In the genomic region with DNA sequence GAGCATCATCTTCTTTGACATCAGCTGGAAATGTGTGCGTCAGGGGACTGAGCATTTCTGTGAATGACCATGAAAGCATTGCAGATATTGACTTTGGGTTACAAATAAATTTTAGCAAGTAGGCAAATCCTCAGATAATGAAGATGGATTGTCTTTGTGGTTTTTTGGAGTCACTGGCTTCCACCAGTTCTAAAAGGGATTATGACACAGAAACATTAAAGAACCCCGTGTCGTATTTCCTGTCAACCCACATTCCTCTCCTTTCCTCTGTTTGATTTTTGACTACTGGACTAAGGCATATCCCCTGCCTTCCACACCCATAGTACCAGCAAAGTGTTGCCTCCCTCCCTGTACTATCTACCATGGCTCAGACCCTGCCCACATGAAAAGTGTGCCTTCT, we compare ENCODE assay signal across 22 cellular contexts.
A peak's percentile ranks its signal among the peaks of the same experiment; 100 is the strongest.
DNase-seq lines count a peak whose midpoint lies in the region; ATAC-seq, FAIRE-seq and TF ChIP-seq lines count a peak whose summit lies in the region.
"Had no signal": no experiment of that assay in that cellular context is flagged by ENCODE, and none has a peak within 500 bp of the region (broad histone marks: within the 10 kb centered on the region; RNA-seq: fewer than 3 reads in every experiment).

No MANE protein-coding gene starts in this region.

- H3K27ac ChIP-seq in HepG2 (ENCODE audit: extremely low read length, insufficient read depth, low read length) (no peak overlapping the region), right lobe of liver (no peak overlapping the region), PC-3 (ENCODE audit: low read length) (peak overlapping the region; percentile 77), coronary artery (no peak overlapping the region)
- H3K27ac ChIP-seq: C4-2B, KMS-11 had no signal

- POLR2A ChIA-PET in HepG2 (lab: Yijun Ruan, JAX): interaction anchor here (2.0 kb wide), 1 partner anchor 10 kb away, joined by 13 read pairs; no protein-coding TSS in a partner anchor
- POLR2A ChIA-PET in PC-3 (lab: Charles Lee; ENCODE audit: unreplicated experiment): no interaction called here

- peak; percentile 51; the same call in 2 of the 3 replicates for ATAC-seq in HepG2
- ATAC-seq in right lobe of liver: no peak
- peak; percentile 86 for ATAC-seq in PC-3
- ATAC-seq in HG03457 (IDR thresholded peaks at IDR 0.05; ENCODE audit: unreplicated experiment): no peak

- WGBS in HepG2 (ENCODE audit: low lambda C conversion rate): 41% methylated on average over 3 of the region's 3 CpGs
- 83% methylated on average over 3 of the region's 3 CpGs for WGBS in right lobe of liver (ENCODE audit: insufficient coverage, low coverage, low lambda C conversion rate, missing lambda C conversion rate)

- H3K36me3 ChIP-seq in HepG2 (replicated peaks in 1 of 2; ENCODE audit: control insufficient read depth in 1 of 2, insufficient read depth in 2 of 2, low read length in 2 of 2) (no peaks in the 10 kb centered on the region), right lobe of liver (no peaks in the 10 kb centered on the region), PC-3 (ENCODE audit: low read depth, low read length) (no peaks in the 10 kb centered on the region)

- TF ChIP-seq POLR2A in HepG2 (IDR thresholded peaks at IDR 0.05; ENCODE audit: insufficient read depth in 1 of 2, low read depth in 2 of 2, low read length in 2 of 2): no peak
- no peak for TF ChIP-seq POLR2A in right lobe of liver (IDR thresholded peaks at IDR 0.05)

- CTCF ChIA-PET in HepG2 (lab: Yijun Ruan, JAX; ENCODE audit: low intra/inter-chr PET ratio, low total read pairs): no interaction called here
- CTCF ChIA-PET in PC-3 (lab: Charles Lee): no interaction called here

- H3K9ac ChIP-seq in HepG2 (ENCODE audit: insufficient read depth, low read depth, low read length): no peak overlapping the region
- H3K9ac ChIP-seq in PC-3 (ENCODE audit: low read length): no peak overlapping the region
- H3K9ac ChIP-seq: KMS-11 had no signal

- no peaks in the 10 kb centered on the region for H3K9me2 ChIP-seq in PC-3 (replicated peaks; ENCODE audit: low read length)

- H3K9me3 ChIP-seq in HepG2 (ENCODE audit: low read length): peaks cover 10% of the 10 kb centered on the region
- no peaks in the 10 kb centered on the region for H3K9me3 ChIP-seq in right lobe of liver
- no peaks in the 10 kb centered on the region for H3K9me3 ChIP-seq in PC-3 (ENCODE audit: low read length)

- no peak overlapping the region for H3K4me3 ChIP-seq in HepG2 (replicated peaks in 1 of 3; ENCODE audit: insufficient read depth in 1 of 3, low read depth in 2 of 3, low read length in 3 of 3)
- H3K4me3 ChIP-seq in right lobe of liver: no peak overlapping the region
- no peak overlapping the region for H3K4me3 ChIP-seq in PC-3 (ENCODE audit: low read length)
- no peak overlapping the region for H3K4me3 ChIP-seq in epithelial cell of esophagus (ENCODE audit: low read length)
- H3K4me3 ChIP-seq in coronary artery: no peak overlapping the region

- no peak for TF ChIP-seq CTCF in HepG2 (CRISPR knock-in tag; IDR thresholded peaks at IDR 0.05)
- no peak for TF ChIP-seq CTCF in right lobe of liver (IDR thresholded peaks at IDR 0.05)
- TF ChIP-seq CTCF in PC-3 (conservative IDR thresholded peaks at IDR 0.05; ENCODE audit: low read depth, low read length): no peak
- TF ChIP-seq CTCF in epithelial cell of esophagus (IDR thresholded peaks at IDR 0.05; ENCODE audit: insufficient read depth, low read depth, low read length, missing control alignments): no peak
- no peak for TF ChIP-seq CTCF in coronary artery (IDR thresholded peaks at IDR 0.05)

- H2AFZ ChIP-seq in HepG2 (ENCODE audit: low read length) (peak overlapping the region; percentile 29), PC-3 (ENCODE audit: low read length) (no peak overlapping the region)

- BruUV-seq in HepG2 (replicated peaks; lab: Mats Ljungman, UMichigan): no TSS peak
- no TSS peak for BruUV-seq in PC-3 (replicated peaks; lab: Mats Ljungman, UMichigan)

- no peaks in the 10 kb centered on the region for H3F3A ChIP-seq in PC-3 (ENCODE audit: low read length, unreplicated experiment)

- DNase-seq in HepG2 (ENCODE audit: low spot score): peak; percentile 81
- no peak for DNase-seq in right lobe of liver
- DNase-seq in PC-3: peak; percentile 89
- peak; percentile 40 for DNase-seq in epithelial cell of esophagus (ENCODE audit: low read depth)
- DNase-seq in SHP77 treated with DMSO at 0.1 percent for 48 hours (lab: John Stamatoyannopoulos, UW): no peak
- DNase-seq in coronary artery (ENCODE audit: low spot score): no peak
- DNase-seq: 8988T; CD8-positive, alpha-beta memory T cell; DMS53; H7; HFFc6; NCI-H1105; NCI-H146; NCI-H2029; NCI-H2171 treated with DMSO at 0.1 percent for 48 hours; NCI-H446; NCI-H526; Right ventricle myocardium superior had no signal

- TF ChIP-seq RAD21 in HepG2 (CRISPR knock-in tag; IDR thresholded peaks at IDR 0.05): no peak

- H3K4me1 ChIP-seq in HepG2 (ENCODE audit: insufficient read depth, low read length) (peaks cover 28% of the 10 kb centered on the region), right lobe of liver (no peaks in the 10 kb centered on the region), PC-3 (ENCODE audit: insufficient read depth, low read length) (peaks cover 49% of the 10 kb centered on the region)

- H3K79me2 ChIP-seq in HepG2 (ENCODE audit: insufficient read depth, low read length) (no peaks in the 10 kb centered on the region), PC-3 (ENCODE audit: low read length) (no peaks in the 10 kb centered on the region)

- FAIRE-seq in HepG2 (lab: Jason Lieb, UNC): peak; percentile 66
- FAIRE-seq: D721Med had no signal

- no peaks in the 10 kb centered on the region for H3K27me3 ChIP-seq in HepG2 (ENCODE audit: control insufficient read depth in 1 of 2, insufficient read depth in 2 of 2, low read length in 2 of 2)
- H3K27me3 ChIP-seq in right lobe of liver: no peaks in the 10 kb centered on the region
- no peaks in the 10 kb centered on the region for H3K27me3 ChIP-seq in PC-3 (ENCODE audit: low read length)

- in situ Hi-C loops in HepG2 (cut with HindIII; ENCODE audit: extremely low pct_ligation_motif_present, low pct_unique_long_range_greater_than_20kb): no loop called here

- intact Hi-C loops in HepG2 (cut with micrococcal nuclease; ENCODE audit: unreplicated experiment) (no loop called here), right lobe of liver (cut with DNase I) (no loop called here), PC-3 (cut with micrococcal nuclease) (no loop called here)

- TF ChIP-seq EP300 in HepG2 (IDR thresholded peaks at IDR 0.05; ENCODE audit: low read depth in 2 of 2, low read length in 2 of 2) (peak in 1 of 2 experiments; percentile 44; a peak in 1 of 4 replicates), HepG2 (CRISPR knock-in tag; IDR thresholded peaks at IDR 0.05; ENCODE audit: borderline replicate concordance) (no peak)

- H3K4me2 ChIP-seq in HepG2 (ENCODE audit: low read depth, low read length) (no peak overlapping the region), PC-3 (ENCODE audit: low read length) (0 out of 2 replicates have a peak overlapping the region, but pooled peaks have one; percentile 28)
- H3K4me2 ChIP-seq: KMS-11 had no signal

- H4K20me1 ChIP-seq in HepG2 (ENCODE audit: insufficient read depth, low read length): no peaks in the 10 kb centered on the region
- H4K20me1 ChIP-seq in PC-3 (ENCODE audit: low read length): no peaks in the 10 kb centered on the region

TF ChIP-seq in HepG2, 621 proteins besides CTCF, POLR2A, EP300 and RAD21 (continues in another document):
- TF ChIP-seq MED1 (CRISPR knock-in tag; IDR thresholded peaks at IDR 0.05) (peak; percentile 40), TBX2 (CRISPR knock-in tag; IDR thresholded peaks at IDR 0.05; ENCODE audit: borderline replicate concordance) (no peak), ZBTB21 (CRISPR knock-in tag; IDR thresholded peaks at IDR 0.05) (peak; percentile 75), MNT (IDR thresholded peaks at IDR 0.05) (no peak), ZNF7 (CRISPR knock-in tag; IDR thresholded peaks at IDR 0.05) (no peak), SOX13 (IDR thresholded peaks at IDR 0.05) (no peak), SOX13 (CRISPR knock-in tag; conservative IDR thresholded peaks at IDR 0.05 in 1 of 2, IDR thresholded peaks at IDR 0.05 in 1 of 2) (peak in 1 of 2 experiments; percentile 62; a peak in 2 of 4 replicates), SOX5 (CRISPR knock-in tag; IDR thresholded peaks at IDR 0.05; ENCODE audit: borderline replicate concordance) (peak; percentile 9; the same call in 1 of the 2 replicates), BHLHE40 (IDR thresholded peaks at IDR 0.05; ENCODE audit: low read length) (no peak), NR2C2 (CRISPR knock-in tag; IDR thresholded peaks at IDR 0.05; ENCODE audit: borderline replicate concordance) (no peak), FOXA1 (IDR thresholded peaks at IDR 0.05) (no peak), FOXA1 (CRISPR knock-in tag; IDR thresholded peaks at IDR 0.05) (peak; percentile 36; the same call in 1 of the 2 replicates), STAG1 (CRISPR knock-in tag; IDR thresholded peaks at IDR 0.05) (no peak)

Comparison
In these comparisons a context has a peak if more than half of its experiments do, and no peak if none do; other contexts are left out.
1. ATAC-seq: peak in HepG2 (single experiment) and PC-3 (single experiment); none in right lobe of liver (0 of 4) and HG03457 (single experiment).
2. DNase-seq: peak in HepG2 (single experiment), PC-3 (single experiment) and epithelial cell of esophagus (single experiment); none in right lobe of liver (0 of 3), SHP77 treated with DMSO at 0.1 percent for 48 hours (single experiment) and coronary artery (single experiment).